ENCODE assay signal across 9 cellular contexts in the genomic region with DNA sequence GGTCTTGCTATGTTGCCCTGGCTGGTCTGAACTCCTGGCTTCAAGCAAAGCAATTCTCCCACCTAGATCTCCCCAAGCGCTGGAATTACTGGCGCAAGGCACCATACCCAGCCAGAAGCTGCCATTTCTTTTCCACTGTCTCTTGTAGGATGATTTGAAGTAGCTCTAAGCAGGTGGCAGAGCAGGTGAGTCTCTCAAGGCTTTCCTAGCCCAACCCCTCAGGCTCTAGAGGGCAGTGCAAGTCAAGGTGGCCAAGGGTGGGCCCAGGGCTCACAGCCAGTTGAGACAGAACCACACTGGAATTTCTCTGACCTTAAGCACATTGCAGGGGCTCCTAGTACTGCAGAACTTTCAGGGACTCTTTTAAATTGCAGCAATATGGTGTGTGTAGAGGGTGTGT. TPM values are rescaled to one million over a fixed set of nuclear protein-coding genes. Genes with fewer than 3 reads are reported as not detected.
DNase-seq lines count a peak whose midpoint lies in the region; FAIRE-seq and TF ChIP-seq lines count a peak whose summit lies in the region.
"Had no signal": no experiment of that assay in that cellular context is flagged by ENCODE, and none has a peak within 500 bp of the region (broad histone marks: within the 10 kb centered on the region; RNA-seq: fewer than 3 reads in every experiment).

No MANE protein-coding gene starts in this region.

- no peak overlapping the region for H3K4ac ChIP-seq in neuronal stem cell (ENCODE audit: low read length)

- peaks cover 15 to 17% of the 10 kb centered on the region in 2 donors for H3K4me1 ChIP-seq in neuronal stem cell (ENCODE audit: control insufficient read depth in 2 of 2, insufficient read depth in 1 of 2, low read depth in 1 of 2, low read length in 2 of 2)
- peaks cover 0 to 16% (median 0%) of the 10 kb centered on the region in 4 donors for H3K4me1 ChIP-seq in tibial nerve

- H3K27me3 ChIP-seq in neuronal stem cell (ENCODE audit: control insufficient read depth in 3 of 3, insufficient read depth in 3 of 3, low read depth in 1 of 3, low read length in 3 of 3) (no peaks in the 10 kb centered on the region), tibial nerve (no peaks in the 10 kb centered on the region)

- no peak for TF ChIP-seq EP300 in tibial nerve (IDR thresholded peaks at IDR 0.05)

- H2AFZ ChIP-seq in neuronal stem cell (ENCODE audit: low read length), result peak overlapping the region; percentile 61

- H3K36me3 ChIP-seq in neuronal stem cell (replicated peaks in 1 of 2; ENCODE audit: control insufficient read depth in 2 of 2, insufficient read depth in 2 of 2, low read length in 2 of 2), result no peaks in the 10 kb centered on the region
- H3K36me3 ChIP-seq in tibial nerve, result no peaks in the 10 kb centered on the region

- FAIRE-seq in G401.6 (lab: Jason Lieb, UNC), result peak; percentile 58
- FAIRE-seq: urothelium cell line had no signal

- no peak overlapping the region for H3K14ac ChIP-seq in neuronal stem cell (ENCODE audit: low read length)

- no peak overlapping the region for H4K91ac ChIP-seq in neuronal stem cell (ENCODE audit: low read depth, low read length, poor library complexity)

- no peak overlapping the region for H2BK15ac ChIP-seq in neuronal stem cell (ENCODE audit: low read length)

- H3K4me2 ChIP-seq in neuronal stem cell (ENCODE audit: insufficient read depth, low read length, poor library complexity, severe bottlenecking), result no peak overlapping the region

- no peak overlapping the region for H2BK12ac ChIP-seq in neuronal stem cell (ENCODE audit: low read length)

- H2BK5ac ChIP-seq in neuronal stem cell (ENCODE audit: low read length), result no peak overlapping the region

- H3K79me1 ChIP-seq in neuronal stem cell (ENCODE audit: low read depth, low read length), result no peaks in the 10 kb centered on the region

- no peak overlapping the region for H4K8ac ChIP-seq in neuronal stem cell (ENCODE audit: low read depth, low read length)

- no peak overlapping the region for H2AK5ac ChIP-seq in neuronal stem cell (ENCODE audit: low read depth, low read length)

- H3K23ac ChIP-seq in neuronal stem cell (ENCODE audit: low read depth, low read length, poor library complexity), result no peak overlapping the region

- no peak overlapping the region for H3K27ac ChIP-seq in neuronal stem cell (replicated peaks; ENCODE audit: low read length)
- peak overlapping the region in 2 of 4 donors; percentile 7 to 21 for H3K27ac ChIP-seq in tibial nerve

- WGBS in neuronal stem cell (ENCODE audit: extremely low coverage in 2 of 2, insufficient read length in 2 of 2, insufficient replicate concordance in 1 of 2), 2 donors, result no CpG with 5 or more reads among the region's 2 CpGs
- WGBS in tibial nerve, 2 donors, result 87 to 88% methylated on average over 2 of the region's 2 CpGs

- H2BK120ac ChIP-seq in neuronal stem cell (ENCODE audit: low read depth, low read length), result no peak overlapping the region

- no peaks in the 10 kb centered on the region for H3K9me3 ChIP-seq in neuronal stem cell (replicated peaks in 1 of 2; ENCODE audit: control insufficient read depth in 2 of 2, insufficient read depth in 1 of 2, low read depth in 1 of 2, low read length in 2 of 2)
- no peaks in the 10 kb centered on the region for H3K9me3 ChIP-seq in tibial nerve

- H3K18ac ChIP-seq in neuronal stem cell (ENCODE audit: low read length), result no peak overlapping the region

- no peak for TF ChIP-seq POLR2A in tibial nerve (IDR thresholded peaks at IDR 0.05)

- peak in 1 of 5 experiments; percentile 15 for TF ChIP-seq CTCF in tibial nerve (IDR thresholded peaks at IDR 0.05)

- H3K4me3 ChIP-seq in neuronal stem cell (ENCODE audit: low read length in 2 of 2) (no peak overlapping the region), tibial nerve (no peak overlapping the region)

- no peak overlapping the region for H3K9ac ChIP-seq in neuronal stem cell (ENCODE audit: low read depth, low read length, poor library complexity)

- DNase-seq in NCI-H1105 treated with DMSO at 0.1 percent for 48 hours (lab: John Stamatoyannopoulos, UW) (peak; percentile 14), dermis blood vessel endothelial cell (peak; percentile 17), neuronal stem cell (ENCODE audit: low spot score) (no peak), NCI-H2029 treated with DMSO at 0.1 percent for 48 hours (lab: John Stamatoyannopoulos, UW) (no peak), hypothalamus (lab: John Stamatoyannopoulos, UW) (no peak), tibial nerve (ENCODE audit: low spot score in 2 of 2) (no peak), ecto neural progenitor cell (ENCODE audit: low spot score) (no peak)

RNA-seq across cellular contexts. Expression of a gene that starts 15.6 kb away (rescaled TPM):
- total RNA-seq in dermis blood vessel endothelial cell (44.1 and 76.9 TPM in 2 replicates), tibial nerve (100 to 1,000 TPM; 113 to 142 (median 126) TPM)
- polyA plus RNA-seq in neuronal stem cell (2013, experiment 1 of 2), result 70.2 TPM
- 71.5 TPM for polyA plus RNA-seq in neuronal stem cell (2013, experiment 2 of 2)

RNA-seq across cellular contexts. Expression of a gene that starts 25.3 kb away (rescaled TPM):
- 7.3 and 8.7 TPM in 2 replicates for total RNA-seq in dermis blood vessel endothelial cell
- polyA plus RNA-seq in neuronal stem cell (2013, experiment 1 of 2), result 14.9 TPM
- 12.4 TPM for polyA plus RNA-seq in neuronal stem cell (2013, experiment 2 of 2)
- 10 to 100 TPM in 1 of 4 donors, 1 to 10 TPM in 2, not detected in 1; 2.1 to 14.7 (median 7.7) TPM for total RNA-seq in tibial nerve

RNA-seq across cellular contexts. Expression of a gene that starts 32.2 kb away (rescaled TPM):
- total RNA-seq in dermis blood vessel endothelial cell, result 0.28 and 0.68 TPM in 2 replicates
- 21.6 TPM for polyA plus RNA-seq in neuronal stem cell (2013, experiment 1 of 2)
- 22.1 TPM for polyA plus RNA-seq in neuronal stem cell (2013, experiment 2 of 2)
- 10 to 100 TPM in 2 of 4 donors, 1 to 10 TPM in 2; 7.0 to 20.8 (median 9.5) TPM for total RNA-seq in tibial nerve

RNA-seq across cellular contexts. Expression of a gene that starts 42.2 kb away (rescaled TPM):
- 24.2 and 24.8 TPM in 2 replicates for total RNA-seq in dermis blood vessel endothelial cell
- polyA plus RNA-seq in neuronal stem cell (2013, experiment 1 of 2), result 2.6 TPM
- 2.8 TPM for polyA plus RNA-seq in neuronal stem cell (2013, experiment 2 of 2)
- 10 to 100 TPM; 24.6 to 52.9 (median 30.1) TPM for total RNA-seq in tibial nerve

RNA-seq across cellular contexts. Expression of a gene that starts 42.7 kb away (rescaled TPM):
- total RNA-seq in dermis blood vessel endothelial cell (657 and 682 TPM in 2 replicates), tibial nerve (100 to 1,000 TPM; 532 to 825 (median 698) TPM)
- polyA plus RNA-seq in neuronal stem cell (2013, experiment 1 of 2), result 432 TPM
- polyA plus RNA-seq in neuronal stem cell (2013, experiment 2 of 2), result 436 TPM

Comparison
In these comparisons a context has a peak if more than half of its experiments do, and no peak if none do; other contexts are left out.
1. DNase-seq: peak in NCI-H1105 treated with DMSO at 0.1 percent for 48 hours (single experiment) and dermis blood vessel endothelial cell (single experiment); none in neuronal stem cell (single experiment), NCI-H2029 treated with DMSO at 0.1 percent for 48 hours (single experiment), hypothalamus (0 of 51), tibial nerve (0 of 2) and ecto neural progenitor cell (single experiment).